ENCODE assay signal across 22 cellular contexts in the genomic region with DNA sequence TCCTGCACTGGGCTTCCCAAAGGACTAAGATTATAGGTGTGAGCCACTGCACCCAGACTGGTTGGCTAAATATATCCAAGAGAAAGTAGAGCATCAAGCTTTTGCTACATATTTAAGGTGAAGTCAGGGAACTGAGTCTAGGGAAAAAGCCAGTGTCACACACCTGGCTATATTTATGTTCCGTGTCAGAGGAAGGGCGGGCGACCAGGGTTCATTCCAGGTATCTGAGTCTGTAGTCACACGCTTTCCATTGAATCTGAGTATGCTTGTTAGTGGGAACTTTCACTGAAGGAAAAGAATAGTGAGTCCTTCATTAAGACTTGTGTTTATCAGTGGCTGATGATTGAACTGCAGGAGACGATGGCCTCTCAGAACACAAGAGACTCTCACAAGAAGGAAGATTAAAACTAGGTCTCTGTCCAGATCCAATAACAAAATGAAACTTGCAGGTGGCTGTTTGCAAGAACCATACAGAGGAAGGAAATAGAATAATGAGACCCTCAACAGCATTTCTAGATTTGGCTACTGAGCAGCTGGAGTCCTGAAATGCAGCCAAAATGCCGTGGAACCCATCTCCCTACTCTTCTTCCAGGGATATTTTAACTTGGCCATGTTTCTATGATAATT.
"Had no signal": no experiment of that assay in that cellular context is flagged by ENCODE, and none has a peak within 500 bp of the region (broad histone marks: within the 10 kb centered on the region; RNA-seq: fewer than 3 reads in every experiment).

No MANE protein-coding gene starts in this region.

- H3K36me3 Mint-ChIP-seq: activated CD8-positive, alpha-beta memory T cell treated with anti-CD3 and anti-CD28 coated beads, Interleukin-2, amount 10 ng/mL, durations not matched to agents 7 days and 5 days had no signal

- H3K9me3 Mint-ChIP-seq: activated naive CD4-positive, alpha-beta T cell treated with anti-CD3 and anti-CD28 coated beads, Interleukin-2, amount 50 U/mL, for 24 hours; T-helper 2 cell treated with Interferon-gamma antibody and Interleukin-4, amounts not matched to agents 5 μg/mL and 100 μg/mL, for 36 hours had no signal

- H3K36me3 ChIP-seq: brain microvascular endothelial cell, left lung, uterus, WERI-Rb-1 had no signal

- H3K4me1 ChIP-seq: foreskin keratinocyte had no signal

- H3K4me3 ChIP-seq: left lung, testis, uterus had no signal

- DNase-seq: activated CD4-positive, alpha-beta T cell treated with anti-CD3 and anti-CD28 coated beads, Interleukin-2, amount 10 ng/mL, durations not matched to agents 7 days and 5 days; activated CD4-positive, CD25-positive, alpha-beta regulatory T cell treated with anti-CD3 and anti-CD28 coated beads, Interleukin-2, amount 50 U/mL, for 72 hours; activated CD8-positive, alpha-beta memory T cell treated with anti-CD3 and anti-CD28 coated beads, Interleukin-2, amount 10 ng/mL, durations not matched to agents 7 days and 5 days; activated CD8-positive, alpha-beta T cell treated with anti-CD3 and anti-CD28 coated beads for 36 hours; activated gamma-delta T cell; activated T-cell treated with anti-CD3 and anti-CD28 coated beads for 4 hours; brain microvascular endothelial cell; central memory CD4-positive, alpha-beta T cell; effector memory CD4-positive, alpha-beta T cell; foreskin keratinocyte; kidney; left lung; mammary epithelial cell; nephron progenitor cell; nucleus accumbens; stimulated activated CD4-positive, alpha-beta T cell treated with anti-CD3 and anti-CD28 coated beads, Interleukin-2, amount 100 ng/mL, for 48 hours; stimulated activated naive CD4-positive, alpha-beta T cell; testis; uterus; WERI-Rb-1 had no signal

- H3K27ac ChIP-seq: brain microvascular endothelial cell, foreskin keratinocyte, left lung, testis, uterus, WERI-Rb-1 had no signal

- FAIRE-seq: kidney had no signal

- ATAC-seq: activated CD8-positive, alpha-beta memory T cell treated with anti-CD3 and anti-CD28 coated beads, Interleukin-2, amount 10 ng/mL, durations not matched to agents 7 days and 5 days; activated CD8-positive, alpha-beta T cell treated with anti-CD3 and anti-CD28 coated beads for 36 hours; foreskin keratinocyte; left lung had no signal

- H3K4me1 Mint-ChIP-seq: activated CD4-positive, alpha-beta T cell treated with anti-CD3 and anti-CD28 coated beads, Interleukin-2, amount 10 ng/mL, durations not matched to agents 7 days and 5 days had no signal

- H3K4me3 Mint-ChIP-seq: activated CD4-positive, alpha-beta T cell treated with anti-CD3 and anti-CD28 coated beads, Interleukin-2, amount 10 ng/mL, durations not matched to agents 7 days and 5 days; activated CD8-positive, alpha-beta memory T cell treated with anti-CD3 and anti-CD28 coated beads, Interleukin-2, amount 10 ng/mL, durations not matched to agents 7 days and 5 days; activated CD8-positive, alpha-beta T cell treated with anti-CD3 and anti-CD28 coated beads for 36 hours; activated naive CD4-positive, alpha-beta T cell treated with anti-CD3 and anti-CD28 coated beads, Interleukin-2, amount 50 U/mL, for 24 hours; nephron progenitor cell; T-helper 2 cell treated with Interferon-gamma antibody and Interleukin-4, amounts not matched to agents 5 μg/mL and 100 μg/mL, for 36 hours had no signal

- H3K27me3 ChIP-seq: brain microvascular endothelial cell, foreskin keratinocyte, testis, uterus had no signal

- H3K27ac Mint-ChIP-seq: activated CD4-positive, alpha-beta T cell treated with anti-CD3 and anti-CD28 coated beads, Interleukin-2, amount 10 ng/mL, durations not matched to agents 7 days and 5 days; activated CD8-positive, alpha-beta memory T cell treated with anti-CD3 and anti-CD28 coated beads, Interleukin-2, amount 10 ng/mL, durations not matched to agents 7 days and 5 days; activated CD8-positive, alpha-beta T cell treated with anti-CD3 and anti-CD28 coated beads for 36 hours; activated naive CD4-positive, alpha-beta T cell treated with anti-CD3 and anti-CD28 coated beads, Interleukin-2, amount 50 U/mL, for 24 hours; T-helper 2 cell treated with Interferon-gamma antibody and Interleukin-4, amounts not matched to agents 5 μg/mL and 100 μg/mL, for 36 hours had no signal

- H3K9me3 ChIP-seq: left lung, testis, uterus had no signal
